In the genomic region with DNA sequence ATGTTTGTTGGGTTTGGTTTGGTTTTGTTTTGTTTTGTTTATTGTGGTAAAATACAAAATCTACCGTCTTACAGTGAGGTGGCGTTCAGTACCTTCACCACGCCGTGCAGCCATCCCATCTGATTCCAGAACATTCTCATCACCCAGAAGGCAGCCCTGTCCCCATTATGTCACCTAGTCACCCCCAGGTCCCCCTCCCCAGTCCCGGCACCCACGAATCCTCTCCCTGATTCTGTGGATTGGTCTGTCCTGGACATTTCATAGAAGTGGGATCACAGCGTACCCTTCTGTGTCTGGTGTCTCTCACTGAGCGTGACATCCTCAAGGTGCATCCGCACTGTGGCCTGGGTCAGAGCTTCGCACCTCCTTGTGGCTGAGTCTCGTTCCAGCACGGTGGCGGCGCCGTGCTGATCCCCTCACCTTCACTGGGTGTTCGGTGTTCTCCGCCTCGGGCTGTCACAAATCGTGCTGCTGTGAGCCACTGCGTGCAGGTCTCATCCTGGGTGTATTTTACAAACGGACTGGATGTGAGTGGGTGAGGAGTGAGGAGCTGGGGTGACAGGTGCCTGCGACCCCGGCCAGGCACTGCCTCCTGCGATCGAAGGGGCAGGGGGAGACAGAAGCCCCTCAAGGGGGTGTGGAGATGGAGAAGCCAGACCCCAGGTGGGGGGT, we compare ENCODE assay signal across 24 cellular contexts. TPM values are rescaled to one million over a fixed set of nuclear protein-coding genes. Genes with fewer than 3 reads are reported as not detected.
A peak's percentile ranks its signal among the peaks of the same experiment; 100 is the strongest.
DNase-seq lines count a peak whose midpoint lies in the region; ATAC-seq, FAIRE-seq and TF ChIP-seq lines count a peak whose summit lies in the region.
"Had no signal": no experiment of that assay in that cellular context is flagged by ENCODE, and none has a peak within 500 bp of the region (broad histone marks: within the 10 kb centered on the region; RNA-seq: fewer than 3 reads in every experiment).

No MANE protein-coding gene starts in this region.

- peak in 1 of 2 experiments; percentile 26; a peak in 1 of 4 replicates for TF ChIP-seq RAD21 in H1 (IDR thresholded peaks at IDR 0.05 in 1 of 2, conservative IDR thresholded peaks at IDR 0.05 in 1 of 2; ENCODE audit: low read depth in 2 of 2, low read length in 2 of 2)

- H4K91ac ChIP-seq in H1 (replicated peaks; ENCODE audit: insufficient read length, low read length): no peak overlapping the region

- H3K56ac ChIP-seq in H1 (replicated peaks; ENCODE audit: insufficient read length, low read depth, low read length): no peak overlapping the region

- intact Hi-C loops in activated CD8-positive, alpha-beta T cell treated with anti-CD3 and anti-CD28 coated beads for 36 hours (cut with micrococcal nuclease): no loop called here

- no peaks in the 10 kb centered on the region for H3K79me2 ChIP-seq in H1 (ENCODE audit: control insufficient read depth in 1 of 2, insufficient read depth in 2 of 2, low read length in 2 of 2)

- H4K8ac ChIP-seq in H1 (ENCODE audit: extremely low read depth, insufficient read depth, low read length): no peak overlapping the region

- no peak overlapping the region for H3K4me3 ChIP-seq in H1 (ENCODE audit: extremely low read depth in 1 of 4, insufficient read depth in 2 of 4, low read depth in 3 of 4, low read length in 4 of 4)
- H3K4me3 ChIP-seq: BLaER1, heart left ventricle, pancreas had no signal

- H3K4me1 Mint-ChIP-seq in activated CD8-positive, alpha-beta T cell treated with anti-CD3 and anti-CD28 coated beads, Interleukin-2, amount 10 ng/mL, durations not matched to agents 7 days and 5 days (ENCODE audit: low read depth): no peaks in the 10 kb centered on the region
- H3K4me1 Mint-ChIP-seq in activated CD8-positive, alpha-beta T cell treated with anti-CD3 and anti-CD28 coated beads for 36 hours (ENCODE audit: low read depth): no peaks in the 10 kb centered on the region
- H3K4me1 Mint-ChIP-seq: endodermal cell, T-cell had no signal

- 0 out of 2 replicates have a peak, but pooled peaks cover 2% of the 10 kb centered on the region for H3K79me1 ChIP-seq in H1 (ENCODE audit: low read depth, low read length)

- peaks cover 40% of the 10 kb centered on the region for H3K36me3 Mint-ChIP-seq in activated CD8-positive, alpha-beta T cell treated with anti-CD3 and anti-CD28 coated beads, Interleukin-2, amount 10 ng/mL, durations not matched to agents 7 days and 5 days (ENCODE audit: low read depth)
- peaks cover 23% of the 10 kb centered on the region for H3K36me3 Mint-ChIP-seq in activated CD8-positive, alpha-beta T cell treated with anti-CD3 and anti-CD28 coated beads for 36 hours (ENCODE audit: low read depth)

- no peak overlapping the region for H3K14ac ChIP-seq in H1 (ENCODE audit: insufficient read length)

- no peak overlapping the region for H3K23ac ChIP-seq in H1 (ENCODE audit: insufficient read length)

- H3K4me3 Mint-ChIP-seq in activated CD8-positive, alpha-beta T cell treated with anti-CD3 and anti-CD28 coated beads, Interleukin-2, amount 10 ng/mL, durations not matched to agents 7 days and 5 days: no peak overlapping the region
- H3K4me3 Mint-ChIP-seq in activated CD8-positive, alpha-beta T cell treated with anti-CD3 and anti-CD28 coated beads for 36 hours: no peak overlapping the region
- H3K4me3 Mint-ChIP-seq: endodermal cell, T-cell had no signal

- TF ChIP-seq POLR2A in H1 (IDR thresholded peaks at IDR 0.05; ENCODE audit: control extremely low read depth in 1 of 2, low read depth in 2 of 2, low read length in 2 of 2): peak in 1 of 2 experiments; percentile 52; a peak in 1 of 3 replicates

- H2AK5ac ChIP-seq in H1 (ENCODE audit: low read depth, low read length): peak overlapping the region; percentile 93

- TF ChIP-seq EP300 in H1 (IDR thresholded peaks at IDR 0.05; ENCODE audit: borderline replicate concordance in 1 of 2, low read depth in 2 of 2, low read length in 2 of 2): no peak

- no peak overlapping the region for H3K9ac ChIP-seq in H1 (replicated peaks in 1 of 4; ENCODE audit: extremely low read depth in 1 of 4, low read depth in 3 of 4, low read length in 3 of 4)
- H3K9ac ChIP-seq: BLaER1 had no signal

- no peaks in the 10 kb centered on the region for H3K9me3 ChIP-seq in H1 (ENCODE audit: insufficient read depth in 2 of 2, low read depth in 1 of 2, low read length in 1 of 2)
- H3K9me3 ChIP-seq: BLaER1, heart left ventricle, pancreas had no signal

- CTCF ChIA-PET in activated CD8-positive, alpha-beta T cell treated with anti-CD3 and anti-CD28 coated beads, Interleukin-2, amount 10 ng/mL, durations not matched to agents 7 days and 5 days (lab: Charles Lee): interaction anchor here (1.2 kb wide), 1 partner anchor 9 kb away, joined by 3 read pairs; no protein-coding TSS in a partner anchor
- CTCF ChIA-PET in activated CD8-positive, alpha-beta T cell treated with anti-CD3 and anti-CD28 coated beads for 36 hours (lab: Charles Lee): interaction anchor here (0.8 kb wide), 1 partner anchor 11 kb away, joined by 3 read pairs; no protein-coding TSS in a partner anchor
- CTCF ChIA-PET in H1 (lab: Charles Lee; ENCODE audit: partially characterized antibody): interaction anchor here (0.7 to 1.9 kb wide), 13 partner anchors 8 to 208 kb away, joined by 3 to 8 read pairs (median 3); no protein-coding TSS in a partner anchor

- H3K27me3 ChIP-seq in H1 (replicated peaks in 1 of 4; ENCODE audit: control insufficient read depth in 3 of 4, extremely low read depth in 1 of 4, insufficient read depth in 3 of 4, low read length in 3 of 4): no peaks in the 10 kb centered on the region
- H3K27me3 ChIP-seq: BLaER1, heart left ventricle, pancreas had no signal

- TF ChIP-seq CTCF in activated CD8-positive, alpha-beta T cell treated with anti-CD3 and anti-CD28 coated beads for 36 hours (IDR thresholded peaks at IDR 0.05): no peak
- TF ChIP-seq CTCF in H1 (IDR thresholded peaks at IDR 0.05; ENCODE audit: control extremely low read depth in 1 of 3, insufficient read depth in 1 of 3, low read depth in 1 of 3, low read length in 3 of 3): peak in 2 of 3 experiments; percentile 26 to 31; a peak in 2 of 4 replicates

- no peak overlapping the region for H2BK5ac ChIP-seq in H1 (ENCODE audit: low read depth, low read length)

- FAIRE-seq in H1 (lab: Jason Lieb, UNC): no peak
- FAIRE-seq: A204.1, GM12892, pancreas had no signal

- no peaks in the 10 kb centered on the region for H3K9me3 Mint-ChIP-seq in activated CD8-positive, alpha-beta T cell treated with anti-CD3 and anti-CD28 coated beads, Interleukin-2, amount 10 ng/mL, durations not matched to agents 7 days and 5 days (ENCODE audit: insufficient read depth)
- H3K9me3 Mint-ChIP-seq in activated CD8-positive, alpha-beta T cell treated with anti-CD3 and anti-CD28 coated beads for 36 hours: peaks cover 2% of the 10 kb centered on the region
- H3K9me3 Mint-ChIP-seq: endodermal cell had no signal

- DNase-seq in activated CD8-positive, alpha-beta T cell treated with anti-CD3 and anti-CD28 coated beads, Interleukin-2, amount 10 ng/mL, durations not matched to agents 7 days and 5 days: no peak
- no peak for DNase-seq in activated CD8-positive, alpha-beta T cell treated with anti-CD3 and anti-CD28 coated beads for 36 hours
- DNase-seq in H1 (ENCODE audit: low read depth in 1 of 2, low spot score in 2 of 2): no peak
- no peak for DNase-seq in substantia nigra (lab: John Stamatoyannopoulos, UW)
- DNase-seq: activated CD4-positive, alpha-beta T cell treated with anti-CD3 and anti-CD28 coated beads for 4 hours; DMS153; GF-D8; NCI-H1092 treated with DMSO at 0.1 percent for 48 hours; NCI-H2081 treated with DMSO at 0.1 percent for 48 hours; stimulated activated naive CD4-positive, alpha-beta T cell treated with Interleukin-2 at 50 U/mL for 16 hours; T-cell had no signal

- H3K27ac Mint-ChIP-seq in activated CD8-positive, alpha-beta T cell treated with anti-CD3 and anti-CD28 coated beads, Interleukin-2, amount 10 ng/mL, durations not matched to agents 7 days and 5 days: peak overlapping the region; percentile 34
- H3K27ac Mint-ChIP-seq in activated CD8-positive, alpha-beta T cell treated with anti-CD3 and anti-CD28 coated beads for 36 hours: no peak overlapping the region
- H3K27ac Mint-ChIP-seq: endodermal cell, T-cell had no signal

- H4K20me1 ChIP-seq in H1 (replicated peaks in 1 of 2; ENCODE audit: control insufficient read depth in 1 of 2, insufficient read depth in 2 of 2, low read length in 2 of 2): peaks cover 8 to 16% of the 10 kb centered on the region in 2 experiments

- H3K18ac ChIP-seq in H1 (ENCODE audit: extremely low read depth, low read length): no peak overlapping the region

- H3K36me3 ChIP-seq in H1 (ENCODE audit: control insufficient read depth in 2 of 4, insufficient read depth in 4 of 4, low read length in 3 of 4): peaks cover 0 to 19% (median 7%) of the 10 kb centered on the region in 4 experiments; a peak in 6 of 8 replicates

- H3K27me3 Mint-ChIP-seq in activated CD8-positive, alpha-beta T cell treated with anti-CD3 and anti-CD28 coated beads, Interleukin-2, amount 10 ng/mL, durations not matched to agents 7 days and 5 days (ENCODE audit: low read depth): no peaks in the 10 kb centered on the region
- H3K27me3 Mint-ChIP-seq in activated CD8-positive, alpha-beta T cell treated with anti-CD3 and anti-CD28 coated beads for 36 hours: no peaks in the 10 kb centered on the region
- H3K27me3 Mint-ChIP-seq: T-cell had no signal

- 83% methylated on average over 25 of the region's 25 CpGs; no CpG with 5 or more reads in 1 of the 2 experiments for WGBS in H1 (ENCODE audit: extremely low coverage in 1 of 2, insufficient coverage in 1 of 2, insufficient read length in 1 of 2, insufficient replicate concordance in 2 of 2, low coverage in 1 of 2, low lambda C conversion rate in 2 of 2, missing lambda C conversion rate in 1 of 2), 2 experiments

- no peak overlapping the region for H2BK20ac ChIP-seq in H1 (ENCODE audit: low read length)

- H2BK120ac ChIP-seq in H1 (replicated peaks; ENCODE audit: low read depth, low read length): no peak overlapping the region

- no peak overlapping the region for H3K4me2 ChIP-seq in H1 (ENCODE audit: insufficient read depth in 1 of 2, low read depth in 2 of 2, low read length in 2 of 2)

- POLR2A ChIA-PET in activated CD8-positive, alpha-beta T cell treated with anti-CD3 and anti-CD28 coated beads, Interleukin-2, amount 10 ng/mL, durations not matched to agents 7 days and 5 days (lab: Charles Lee): no interaction called here
- POLR2A ChIA-PET in activated CD8-positive, alpha-beta T cell treated with anti-CD3 and anti-CD28 coated beads for 36 hours (lab: Charles Lee): interaction anchor here (1.0 to 1.8 kb wide), 4 partner anchors 10 to 118 kb away, joined by 3 to 6 read pairs (median 3); no protein-coding TSS in a partner anchor
- POLR2A ChIA-PET in H1 (lab: Charles Lee; ENCODE audit: partially characterized antibody): interaction anchor here (0.7 to 4.0 kb wide), 12 partner anchors 7 to 259 kb away, joined by 3 to 30 read pairs (median 4); a partner anchor contains a TSS

- no peak overlapping the region for H4K5ac ChIP-seq in H1 (ENCODE audit: insufficient read length, low read depth, low read length)

- H3K4me1 ChIP-seq in H1 (replicated peaks in 1 of 4; ENCODE audit: control insufficient read depth in 3 of 4, insufficient read depth in 4 of 4, low read length in 3 of 4): peaks cover 3 to 11% (median 6%) of the 10 kb centered on the region in 4 experiments; a peak in 6 of 7 replicates
- H3K4me1 ChIP-seq: pancreas had no signal

- no peak overlapping the region for H2BK12ac ChIP-seq in H1 (ENCODE audit: low read depth, low read length)

- H2AFZ ChIP-seq in H1 (ENCODE audit: low read length): no peak overlapping the region

- H3K4ac ChIP-seq in H1 (replicated peaks; ENCODE audit: insufficient read length, low read depth, low read length): no peak overlapping the region

- ATAC-seq in activated CD8-positive, alpha-beta T cell treated with anti-CD3 and anti-CD28 coated beads, Interleukin-2, amount 10 ng/mL, durations not matched to agents 7 days and 5 days: no peak
- no peak for ATAC-seq in activated CD8-positive, alpha-beta T cell treated with anti-CD3 and anti-CD28 coated beads for 36 hours
- ATAC-seq in HG03571 (IDR thresholded peaks at IDR 0.05; ENCODE audit: unreplicated experiment) (no peak), GM18858 (IDR thresholded peaks at IDR 0.05; ENCODE audit: unreplicated experiment) (no peak), GM19397 (IDR thresholded peaks at IDR 0.05; ENCODE audit: unreplicated experiment) (no peak)

- no peak overlapping the region; the same call in 1 of the 2 replicates for H2BK15ac ChIP-seq in H1 (ENCODE audit: low read length)

- H3K27ac ChIP-seq in H1 (ENCODE audit: low read depth, low read length) (no peak overlapping the region), substantia nigra (ENCODE audit: low read depth, low read length, poor library complexity, severe bottlenecking) (peak overlapping the region; percentile 87)
- H3K27ac ChIP-seq: pancreas had no signal

- H3K23me2 ChIP-seq in H1 (ENCODE audit: low read depth, low read length): no peaks in the 10 kb centered on the region

RNA-seq across cellular contexts. Expression of a gene that starts 0.6 kb away (rescaled TPM):
- total RNA-seq in activated CD8-positive, alpha-beta T cell treated with anti-CD3 and anti-CD28 coated beads, Interleukin-2, amount 10 ng/mL, durations not matched to agents 7 days and 5 days: 1 to 10 TPM; 8.3 to 9.4 TPM
- 1 to 10 TPM; 1.6 to 2.4 TPM for total RNA-seq in activated CD8-positive, alpha-beta T cell treated with anti-CD3 and anti-CD28 coated beads for 36 hours
- polyA plus RNA-seq in PFSK-1 (2012; ENCODE audit: insufficient read length, low read depth): 9.4 TPM
- 1.0 and 1.1 TPM in 2 replicates for total RNA-seq in H1 (2021; fragmentation: NEBNext Ultra II Directional; extraction: Animal tissue kit (Norgen Biotek cat#: 25700))
- 0.49 TPM in 1 of 2 replicates, not detected in the other for polyA plus RNA-seq in H1 (2011; rRNA removed)
- polyA plus RNA-seq in H1 (2011; cell fraction: cytosol; rRNA removed): 0.34 TPM
- polyA plus RNA-seq in H1 (2011; cell fraction: nucleus; rRNA removed): 6.0 TPM
- polyA plus RNA-seq in H1 (2012, experiment 1 of 2): 0.94 to 2.2 TPM (median 1.6 TPM) in 3 of 4 replicates, not detected in the other
- 1.3 TPM for polyA plus RNA-seq in H1 (2012, experiment 2 of 2)
- 0.45 TPM for polyA plus RNA-seq in H1 (2013, experiment 1 of 2)
- polyA plus RNA-seq in H1 (2013, experiment 2 of 2): 0.17 TPM
- polyA minus RNA-seq in H1 (2011; rRNA and poly(A)+ RNA removed): 0.32 TPM in 1 of 2 replicates, not detected in the other
- polyA minus RNA-seq in H1 (2011; cell fraction: cytosol; rRNA and poly(A)+ RNA removed): not detected
- not detected for polyA minus RNA-seq in H1 (2011; cell fraction: nucleus; rRNA and poly(A)+ RNA removed)
- total RNA-seq: HT1080, NCI-H460 had no signal
- polyA plus RNA-seq: heart left ventricle, liver had no signal

RNA-seq across cellular contexts. Expression of a gene that starts 19.0 kb away (rescaled TPM):
- total RNA-seq in activated CD8-positive, alpha-beta T cell treated with anti-CD3 and anti-CD28 coated beads, Interleukin-2, amount 10 ng/mL, durations not matched to agents 7 days and 5 days: 10 to 100 TPM; 61.0 to 63.5 TPM
- 10 to 100 TPM; 62.4 to 63.5 TPM for total RNA-seq in activated CD8-positive, alpha-beta T cell treated with anti-CD3 and anti-CD28 coated beads for 36 hours
- 175 TPM for polyA plus RNA-seq in PFSK-1 (2012; ENCODE audit: insufficient read length, low read depth)
- 59.6 and 62.5 TPM in 2 replicates for total RNA-seq in H1 (2021; fragmentation: NEBNext Ultra II Directional; extraction: Animal tissue kit (Norgen Biotek cat#: 25700))
- 71.3 and 110 TPM in 2 replicates for polyA plus RNA-seq in H1 (2011; rRNA removed)
- 71.6 TPM for polyA plus RNA-seq in H1 (2011; cell fraction: cytosol; rRNA removed)
- polyA plus RNA-seq in H1 (2011; cell fraction: nucleus; rRNA removed): 146 TPM
- polyA plus RNA-seq in H1 (2012, experiment 1 of 2): 48.8 to 71.1 TPM (median 62.8 TPM) in 4 replicates
- polyA plus RNA-seq in H1 (2012, experiment 2 of 2): 48.1 TPM
- polyA plus RNA-seq in H1 (2013, experiment 1 of 2): 64.5 TPM
- 71.3 TPM for polyA plus RNA-seq in H1 (2013, experiment 2 of 2)
- 30.6 and 31.0 TPM in 2 replicates for polyA minus RNA-seq in H1 (2011; rRNA and poly(A)+ RNA removed)
- 48.5 TPM for polyA minus RNA-seq in H1 (2011; cell fraction: cytosol; rRNA and poly(A)+ RNA removed)
- 41.9 TPM for polyA minus RNA-seq in H1 (2011; cell fraction: nucleus; rRNA and poly(A)+ RNA removed)

RNA-seq across cellular contexts. Expression of a gene that starts 32.3 kb away (rescaled TPM):
- 10 to 100 TPM; 72.7 to 81.6 TPM for total RNA-seq in activated CD8-positive, alpha-beta T cell treated with anti-CD3 and anti-CD28 coated beads, Interleukin-2, amount 10 ng/mL, durations not matched to agents 7 days and 5 days
- total RNA-seq in activated CD8-positive, alpha-beta T cell treated with anti-CD3 and anti-CD28 coated beads for 36 hours: 10 to 100 TPM; 39.9 to 40.9 TPM
- polyA plus RNA-seq in PFSK-1 (2012; ENCODE audit: insufficient read length, low read depth): 57.3 TPM
- total RNA-seq in H1 (2021; fragmentation: NEBNext Ultra II Directional; extraction: Animal tissue kit (Norgen Biotek cat#: 25700)): 35.5 and 36.9 TPM in 2 replicates
- polyA plus RNA-seq in H1 (2011; rRNA removed): 21.6 and 35.0 TPM in 2 replicates
- polyA plus RNA-seq in H1 (2011; cell fraction: cytosol; rRNA removed): 24.1 TPM
- 109 TPM for polyA plus RNA-seq in H1 (2011; cell fraction: nucleus; rRNA removed)
- 26.5 to 36.4 TPM (median 30.8 TPM) in 4 replicates for polyA plus RNA-seq in H1 (2012, experiment 1 of 2)
- polyA plus RNA-seq in H1 (2012, experiment 2 of 2): 19.9 TPM
- 21.4 TPM for polyA plus RNA-seq in H1 (2013, experiment 1 of 2)
- 20.2 TPM for polyA plus RNA-seq in H1 (2013, experiment 2 of 2)
- 20.4 and 21.5 TPM in 2 replicates for polyA minus RNA-seq in H1 (2011; rRNA and poly(A)+ RNA removed)
- 32.5 TPM for polyA minus RNA-seq in H1 (2011; cell fraction: cytosol; rRNA and poly(A)+ RNA removed)
- polyA minus RNA-seq in H1 (2011; cell fraction: nucleus; rRNA and poly(A)+ RNA removed): 35.9 TPM

RNA-seq across cellular contexts. Expression of a gene that starts 34.4 kb away (rescaled TPM):
- total RNA-seq in activated CD8-positive, alpha-beta T cell treated with anti-CD3 and anti-CD28 coated beads, Interleukin-2, amount 10 ng/mL, durations not matched to agents 7 days and 5 days: 10 to 100 TPM; 45.0 to 51.2 TPM
- 10 to 100 TPM; 42.7 to 47.3 TPM for total RNA-seq in activated CD8-positive, alpha-beta T cell treated with anti-CD3 and anti-CD28 coated beads for 36 hours
- 60.2 TPM for polyA plus RNA-seq in PFSK-1 (2012; ENCODE audit: insufficient read length, low read depth)
- 74.2 and 76.1 TPM in 2 replicates for total RNA-seq in H1 (2021; fragmentation: NEBNext Ultra II Directional; extraction: Animal tissue kit (Norgen Biotek cat#: 25700))
- polyA plus RNA-seq in H1 (2011; rRNA removed): 42.9 and 63.9 TPM in 2 replicates
- 62.4 TPM for polyA plus RNA-seq in H1 (2011; cell fraction: cytosol; rRNA removed)
- polyA plus RNA-seq in H1 (2011; cell fraction: nucleus; rRNA removed): 98.9 TPM
- 44.6 to 66.7 TPM (median 62.4 TPM) in 4 replicates for polyA plus RNA-seq in H1 (2012, experiment 1 of 2)
- polyA plus RNA-seq in H1 (2012, experiment 2 of 2): 60.0 TPM
- 69.5 TPM for polyA plus RNA-seq in H1 (2013, experiment 1 of 2)
- polyA plus RNA-seq in H1 (2013, experiment 2 of 2): 62.3 TPM
- polyA minus RNA-seq in H1 (2011; rRNA and poly(A)+ RNA removed): 5.2 and 6.5 TPM in 2 replicates
- 25.2 TPM for polyA minus RNA-seq in H1 (2011; cell fraction: cytosol; rRNA and poly(A)+ RNA removed)
- 26.3 TPM for polyA minus RNA-seq in H1 (2011; cell fraction: nucleus; rRNA and poly(A)+ RNA removed)

RNA-seq across cellular contexts. Expression of a gene that starts 37.9 kb away (rescaled TPM):
- total RNA-seq in activated CD8-positive, alpha-beta T cell treated with anti-CD3 and anti-CD28 coated beads, Interleukin-2, amount 10 ng/mL, durations not matched to agents 7 days and 5 days: 10 to 100 TPM; 14.6 to 16.1 TPM
- total RNA-seq in activated CD8-positive, alpha-beta T cell treated with anti-CD3 and anti-CD28 coated beads for 36 hours: 10 to 100 TPM; 15.7 to 17.0 TPM
- polyA plus RNA-seq in PFSK-1 (2012; ENCODE audit: insufficient read length, low read depth): 62.5 TPM
- 17.7 and 19.1 TPM in 2 replicates for total RNA-seq in H1 (2021; fragmentation: NEBNext Ultra II Directional; extraction: Animal tissue kit (Norgen Biotek cat#: 25700))
- polyA plus RNA-seq in H1 (2011; rRNA removed): 7.3 and 12.7 TPM in 2 replicates
- 15.9 TPM for polyA plus RNA-seq in H1 (2011; cell fraction: cytosol; rRNA removed)
- polyA plus RNA-seq in H1 (2011; cell fraction: nucleus; rRNA removed): 11.2 TPM
- 10.4 to 19.5 TPM (median 17.7 TPM) in 4 replicates for polyA plus RNA-seq in H1 (2012, experiment 1 of 2)
- polyA plus RNA-seq in H1 (2012, experiment 2 of 2): 10.3 TPM
- polyA plus RNA-seq in H1 (2013, experiment 1 of 2): 5.3 TPM
- polyA plus RNA-seq in H1 (2013, experiment 2 of 2): 5.6 TPM
- 2.0 and 2.4 TPM in 2 replicates for polyA minus RNA-seq in H1 (2011; rRNA and poly(A)+ RNA removed)
- polyA minus RNA-seq in H1 (2011; cell fraction: cytosol; rRNA and poly(A)+ RNA removed): 8.9 TPM
- 8.9 TPM for polyA minus RNA-seq in H1 (2011; cell fraction: nucleus; rRNA and poly(A)+ RNA removed)
